In genomic region chr10:70540089-70540788, GRCh38 we compare ENCODE assay signal across 8 cellular contexts.
DNase-seq lines count a peak whose midpoint lies in the region; ATAC-seq, FAIRE-seq and TF ChIP-seq lines count a peak whose summit lies in the region.

No MANE protein-coding gene starts in this region.

- no peak overlapping the region for H2BK5ac ChIP-seq in IMR-90 (ENCODE audit: low read depth, low read length, poor library complexity, severe bottlenecking)

- no TSS peak for BruUV-seq in IMR-90 (replicated peaks; lab: Mats Ljungman, UMichigan)

- peak; percentile 66 for TF ChIP-seq RAD21 in IMR-90 (IDR thresholded peaks at IDR 0.05; ENCODE audit: low read length)

- H3K4me1 Mint-ChIP-seq in CD4-positive, alpha-beta T cell (ENCODE audit: low read depth) = no peaks in the 10 kb centered on the region
- peaks cover 7% of the 10 kb centered on the region for H3K4me1 Mint-ChIP-seq in astrocyte (ENCODE audit: low read depth, unreplicated experiment)

- TF ChIP-seq POLR2A in IMR-90 (IDR thresholded peaks at IDR 0.05; ENCODE audit: low read depth, low read length) = no peak

- H3K79me2 ChIP-seq in astrocyte (ENCODE audit: insufficient read depth, low read length) = no peaks in the 10 kb centered on the region

- no peaks in the 10 kb centered on the region for H3K36me3 Mint-ChIP-seq in CD4-positive, alpha-beta T cell (ENCODE audit: low read depth)
- H3K36me3 Mint-ChIP-seq in astrocyte (ENCODE audit: low read depth, unreplicated experiment) = no peaks in the 10 kb centered on the region

- no peak overlapping the region for H3K23ac ChIP-seq in IMR-90 (ENCODE audit: low read depth, low read length)

- H3K4me2 ChIP-seq in IMR-90 (ENCODE audit: low read depth, low read length) = no peak overlapping the region
- peak overlapping the region; percentile 24 for H3K4me2 ChIP-seq in astrocyte (ENCODE audit: low read length)

- no peak overlapping the region for H3K9ac ChIP-seq in IMR-90 (ENCODE audit: low read depth, low read length)
- H3K9ac ChIP-seq in astrocyte (ENCODE audit: low read length) = peak overlapping the region; percentile 31

- no peaks in the 10 kb centered on the region for H3K27me3 Mint-ChIP-seq in CD4-positive, alpha-beta T cell
- peaks cover 24% of the 10 kb centered on the region for H3K27me3 Mint-ChIP-seq in astrocyte (ENCODE audit: low read depth, unreplicated experiment)

- WGBS in IMR-90 (ENCODE audit: extremely low coverage in 2 of 2, insufficient read length in 1 of 2), 2 experiments = 68 to 100% methylated on average over 1 to 6 of the region's 17 CpGs

- H2BK15ac ChIP-seq in IMR-90 (ENCODE audit: low read depth, low read length) = no peak overlapping the region

- peak; percentile 25 for TF ChIP-seq CTCF in CD4-positive, alpha-beta T cell (IDR thresholded peaks at IDR 0.05)
- TF ChIP-seq CTCF in IMR-90 (conservative IDR thresholded peaks at IDR 0.05; ENCODE audit: low read depth, low read length) (peak; percentile 56), astrocyte (IDR thresholded peaks at IDR 0.05; ENCODE audit: insufficient read depth, low read depth, low read length) (peak; percentile 56), left lung (IDR thresholded peaks at IDR 0.05) (peak; percentile 24 to 36)

- H3K4me1 ChIP-seq in IMR-90 (ENCODE audit: control insufficient read depth, insufficient read depth, low read length) = no peaks in the 10 kb centered on the region
- peaks cover 4% of the 10 kb centered on the region for H3K4me1 ChIP-seq in astrocyte (ENCODE audit: insufficient read depth, low read length)
- H3K4me1 ChIP-seq in left lung = no peaks in the 10 kb centered on the region

- no peaks in the 10 kb centered on the region for H3K9me3 ChIP-seq in CD4-positive, alpha-beta T cell (ENCODE audit: control insufficient read depth, low read length)
- no peaks in the 10 kb centered on the region for H3K9me3 ChIP-seq in IMR-90 (ENCODE audit: control insufficient read depth, insufficient read depth, low read length)
- no peaks in the 10 kb centered on the region for H3K9me3 ChIP-seq in astrocyte (ENCODE audit: insufficient read depth, low read depth, low read length)
- no peaks in the 10 kb centered on the region for H3K9me3 ChIP-seq in left lung

- DNase-seq in CD4-positive, alpha-beta T cell = peak in 5 of 10 experiments; percentile 3 to 19 (median 11)
- DNase-seq in IMR-90 (no peak), astrocyte (ENCODE audit: low read depth) (no peak), left lung (no peak), NCI-H1105 treated with DMSO at 0.1 percent for 48 hours (lab: John Stamatoyannopoulos, UW) (no peak), GOT3 (lab: John Stamatoyannopoulos, UW) (no peak), amniotic stem cell (lab: John Stamatoyannopoulos, UW) (no peak), hippocampal formation (lab: John Stamatoyannopoulos, UW) (no peak)

- H4K5ac ChIP-seq in IMR-90 (ENCODE audit: low read depth, low read length) = no peak overlapping the region

- no peak overlapping the region for H3K27ac Mint-ChIP-seq in CD4-positive, alpha-beta T cell
- H3K27ac Mint-ChIP-seq in astrocyte (ENCODE audit: unreplicated experiment) = peak overlapping the region; percentile 1

- H3K18ac ChIP-seq in IMR-90 (ENCODE audit: low read depth, low read length) = no peak overlapping the region

- H3K27me3 ChIP-seq in CD4-positive, alpha-beta T cell (ENCODE audit: control insufficient read depth, insufficient read depth, low read length) = no peaks in the 10 kb centered on the region
- peaks cover 29% of the 10 kb centered on the region for H3K27me3 ChIP-seq in IMR-90 (ENCODE audit: control insufficient read depth, insufficient read depth, low read length)
- peaks cover 3% of the 10 kb centered on the region for H3K27me3 ChIP-seq in astrocyte (ENCODE audit: insufficient read depth, low read length)
- H3K27me3 ChIP-seq in left lung = no peaks in the 10 kb centered on the region

- no peak overlapping the region for H4K91ac ChIP-seq in IMR-90 (ENCODE audit: insufficient read depth, low read depth, low read length)

- no peaks in the 10 kb centered on the region for H3K9me1 ChIP-seq in IMR-90 (ENCODE audit: insufficient read depth, low read length)

- no peak overlapping the region for H3K4me3 Mint-ChIP-seq in CD4-positive, alpha-beta T cell
- H3K4me3 Mint-ChIP-seq in astrocyte (ENCODE audit: unreplicated experiment) = no peak overlapping the region

- no peak for ATAC-seq in CD4-positive, alpha-beta T cell (ENCODE audit: poor library complexity)
- ATAC-seq in IMR-90 (ENCODE audit: low read depth) (peak; percentile 68), left lung (peak; percentile 38)

- CTCF ChIA-PET in CD4-positive, alpha-beta T cell (lab: Charles Lee) = interaction anchor here (2.2 kb wide), 1 partner anchor 79 kb away, joined by 7 read pairs; no protein-coding TSS in a partner anchor
- CTCF ChIA-PET in IMR-90 (lab: Yijun Ruan, JAX) = interaction anchor here (0.8 kb wide), 1 partner anchor 79 kb away, joined by 4 read pairs; no protein-coding TSS in a partner anchor

- in situ Hi-C loops in IMR-90 (cut with MboI; ENCODE audit: low sequenced_read_pairs) = no loop called here

- no peak overlapping the region for H4K8ac ChIP-seq in IMR-90 (ENCODE audit: low read depth in 2 of 2, low read length in 2 of 2)

- no peak overlapping the region for H3K14ac ChIP-seq in IMR-90 (replicated peaks; ENCODE audit: low read depth, low read length)

- no peak overlapping the region for H2AK5ac ChIP-seq in IMR-90 (ENCODE audit: low read depth, low read length)

- H2AFZ ChIP-seq in IMR-90 (replicated peaks; ENCODE audit: low read length, poor library complexity) = no peak overlapping the region
- peak overlapping the region; percentile 21 for H2AFZ ChIP-seq in astrocyte (ENCODE audit: low read depth, low read length)

- no peak overlapping the region for H3K4ac ChIP-seq in IMR-90 (ENCODE audit: low read depth, low read length)

- H3K36me3 ChIP-seq in IMR-90 (ENCODE audit: control insufficient read depth, insufficient read depth, low read length) (no peaks in the 10 kb centered on the region), astrocyte (ENCODE audit: insufficient read depth, low read length) (no peaks in the 10 kb centered on the region), left lung (peaks cover 0 to 8% of the 10 kb centered on the region in 2 donors)

- POLR2A ChIA-PET in CD4-positive, alpha-beta T cell (lab: Charles Lee) = no interaction called here
- POLR2A ChIA-PET in IMR-90 (lab: Charles Lee; ENCODE audit: unreplicated experiment) = no interaction called here

- H3K4me3 ChIP-seq in IMR-90 (ENCODE audit: insufficient read depth, low read depth, low read length) (no peak overlapping the region), astrocyte (ENCODE audit: insufficient read depth, low read depth, low read length) (no peak overlapping the region), left lung (no peak overlapping the region)

- dilution Hi-C loops in IMR-90 (cut with HindIII; ENCODE audit: low sequenced_read_pairs, unreplicated experiment) = no loop called here

- intact Hi-C loops in CD4-positive, alpha-beta T cell (cut with DNase I, micrococcal nuclease) = loop anchor here in 1 of 2 experiments (1.0 kb wide), 1 partner anchor 79 kb away; no protein-coding TSS in a partner anchor
- intact Hi-C loops in IMR-90 (cut with micrococcal nuclease) = loop anchor here (1.0 to 5.0 kb wide), 2 partner anchors 79 to 318 kb away; no protein-coding TSS in a partner anchor
- intact Hi-C loops in left lung (cut with DNase I) = loop anchor here in 1 of 2 donors (5.0 to 10.0 kb wide), 2 partner anchors 78 to 335 kb away; no protein-coding TSS in a partner anchor

- no peaks in the 10 kb centered on the region for H3K9me3 Mint-ChIP-seq in CD4-positive, alpha-beta T cell
- peaks cover 2% of the 10 kb centered on the region for H3K9me3 Mint-ChIP-seq in astrocyte (ENCODE audit: unreplicated experiment)

- H2AK9ac ChIP-seq in IMR-90 (replicated peaks; ENCODE audit: low read depth, low read length, poor library complexity) = no peak overlapping the region

- no peak overlapping the region for H3K27ac ChIP-seq in CD4-positive, alpha-beta T cell (ENCODE audit: low read depth, low read length)
- H3K27ac ChIP-seq in IMR-90 (ENCODE audit: insufficient read depth, low read length) (no peak overlapping the region), astrocyte (ENCODE audit: low read depth, low read length) (no peak overlapping the region), left lung (no peak overlapping the region)

- no peak for FAIRE-seq in astrocyte (lab: Jason Lieb, UNC)

- H4K20me1 ChIP-seq in IMR-90 (ENCODE audit: insufficient read depth, low read length) (no peaks in the 10 kb centered on the region), astrocyte (ENCODE audit: insufficient read depth, low read length) (no peaks in the 10 kb centered on the region)

- H2BK20ac ChIP-seq in IMR-90 (ENCODE audit: low read depth, low read length) = no peak overlapping the region

- no peak overlapping the region for H3K56ac ChIP-seq in IMR-90 (ENCODE audit: extremely low read depth, insufficient read depth, low read length)

- H3K79me1 ChIP-seq in IMR-90 (ENCODE audit: low read depth in 1 of 2, low read length in 2 of 2) = no peaks in the 10 kb centered on the region

- no peak overlapping the region for H2BK120ac ChIP-seq in IMR-90 (ENCODE audit: low read depth, low read length)

TF ChIP-seq in IMR-90, 13 proteins besides CTCF, POLR2A, EP300 and RAD21:
- TF ChIP-seq MXI1 (IDR thresholded peaks at IDR 0.05; ENCODE audit: borderline replicate concordance, low read depth, low read length) (no peak), SMC3 (IDR thresholded peaks at IDR 0.05; ENCODE audit: low read depth, low read length) (peak; percentile 75)
TF ChIP-seq in IMR-90: peak in this region for 1.
